In the genomic region with DNA sequence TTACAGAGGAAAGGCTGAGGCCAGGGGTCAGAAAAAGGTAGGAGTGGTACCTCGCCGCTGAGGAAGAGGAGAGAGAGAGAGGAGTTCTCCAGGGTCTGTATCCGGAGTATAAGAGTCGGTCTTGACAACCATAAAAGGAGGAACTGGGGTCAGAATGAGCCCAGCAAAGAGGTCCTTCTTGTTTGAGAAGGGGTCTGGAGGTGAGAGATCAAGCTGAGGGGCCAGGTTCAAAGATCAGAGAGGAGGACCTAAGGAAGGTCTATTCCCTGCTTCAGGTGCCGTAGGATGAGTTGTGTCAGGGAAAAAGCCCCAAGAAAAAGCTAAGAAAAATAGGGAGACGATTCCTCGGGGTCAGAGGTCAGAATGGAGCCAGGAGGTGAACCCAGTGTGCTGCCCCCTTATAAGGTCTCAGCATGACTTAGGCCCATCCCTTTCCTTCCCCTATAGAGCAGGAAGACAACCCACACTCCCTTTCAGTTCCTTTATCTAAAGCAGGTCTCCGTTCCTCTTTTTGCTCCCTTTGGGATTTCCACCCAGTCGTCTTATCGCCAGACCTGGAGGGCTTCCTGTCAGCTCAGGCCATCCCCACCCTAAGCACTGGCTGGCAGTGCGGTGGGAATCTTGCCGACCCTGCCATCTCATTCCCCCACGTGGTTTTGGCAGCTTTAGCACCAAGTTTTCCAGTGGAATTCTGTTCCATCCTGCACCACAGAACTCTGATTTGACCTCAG, we compare ENCODE assay signal across 8 cellular contexts. TPM values are rescaled to one million over a fixed set of nuclear protein-coding genes. Genes with fewer than 3 reads are reported as not detected.
DNase-seq lines count a peak whose midpoint lies in the region; ATAC-seq and TF ChIP-seq lines count a peak whose summit lies in the region.

No MANE protein-coding gene starts in this region.

- POLR2A ChIA-PET in naive thymus-derived CD4-positive, alpha-beta T cell (lab: Charles Lee): interaction anchor here (0.7 to 1.7 kb wide), 16 partner anchors 9 to 596 kb away, joined by 3 to 15 read pairs (median 6); partner anchors contain the start of genes ARPC4, BRK1, BRPF1 and CRELD1

- ATAC-seq in HG02870 (IDR thresholded peaks at IDR 0.05; ENCODE audit: unreplicated experiment): peak; percentile 32
- ATAC-seq in naive thymus-derived CD4-positive, alpha-beta T cell: peak; percentile 15
- no peak for ATAC-seq in omental fat pad (ENCODE audit: low FRiP score)

- no peaks in the 10 kb centered on the region for H3K27me3 ChIP-seq in endodermal cell (ENCODE audit: control insufficient read depth, insufficient read depth, low read length, poor library complexity, severe bottlenecking)
- H3K27me3 ChIP-seq in naive thymus-derived CD4-positive, alpha-beta T cell (ENCODE audit: control insufficient read depth in 2 of 2, insufficient read depth in 2 of 2, low read length in 2 of 2): no peaks in the 10 kb centered on the region

- peak overlapping the region; percentile 87 for H3K4me3 Mint-ChIP-seq in endodermal cell
- H3K4me3 Mint-ChIP-seq in naive thymus-derived CD4-positive, alpha-beta T cell: peak overlapping the region; percentile 86 to 98 (median 95)

- TF ChIP-seq CTCF in endodermal cell (conservative IDR thresholded peaks at IDR 0.05) (no peak), omental fat pad (IDR thresholded peaks at IDR 0.05) (no peak)

- peaks cover 4% of the 10 kb centered on the region for H3K9me3 Mint-ChIP-seq in endodermal cell
- H3K9me3 Mint-ChIP-seq in naive thymus-derived CD4-positive, alpha-beta T cell: no peaks in the 10 kb centered on the region

- DNase-seq in SIG-M5 treated with dmso at 0.1 percent for 504 hours (lab: John Stamatoyannopoulos, UW; ENCODE audit: unreplicated experiment) (peak; percentile 98), endodermal cell (no peak), NCI-H2227 (lab: John Stamatoyannopoulos, UW; ENCODE audit: unreplicated experiment) (no peak), NCI-H2227 treated with DMSO at 0.1 percent for 48 hours (lab: John Stamatoyannopoulos, UW) (no peak), omental fat pad (ENCODE audit: low spot score) (no peak)
- DNase-seq in naive thymus-derived CD4-positive, alpha-beta T cell: peak in 2 of 9 donors; percentile 4 to 5

- H3K9me3 ChIP-seq in ES-I3 (ENCODE audit: control insufficient read depth, insufficient read depth, low read length) (no peaks in the 10 kb centered on the region), endodermal cell (ENCODE audit: control insufficient read depth, low read length) (no peaks in the 10 kb centered on the region)
- no peaks in the 10 kb centered on the region for H3K9me3 ChIP-seq in naive thymus-derived CD4-positive, alpha-beta T cell (ENCODE audit: control insufficient read depth in 2 of 3, low read length in 3 of 3)

- peak overlapping the region; percentile 87 for H3K27ac Mint-ChIP-seq in endodermal cell
- H3K27ac Mint-ChIP-seq in naive thymus-derived CD4-positive, alpha-beta T cell: peak overlapping the region; percentile 91 to 98 (median 97)

- H3K4me1 Mint-ChIP-seq in endodermal cell: peaks cover 19% of the 10 kb centered on the region
- H3K4me1 Mint-ChIP-seq in naive thymus-derived CD4-positive, alpha-beta T cell: peaks cover 19 to 51% (median 37%) of the 10 kb centered on the region in 7 donors

- CTCF ChIA-PET in naive thymus-derived CD4-positive, alpha-beta T cell (lab: Charles Lee): interaction anchor here (0.6 to 1.7 kb wide), 3 partner anchors 70 to 283 kb away, joined by 3 to 5 read pairs (median 4); partner anchors contain the start of gene CRELD1

- H3K4me3 ChIP-seq in endodermal cell (ENCODE audit: low read length): peak overlapping the region; percentile 90
- H3K4me3 ChIP-seq in naive thymus-derived CD4-positive, alpha-beta T cell (ENCODE audit: low read length): peak overlapping the region; percentile 97

- H3K27ac ChIP-seq in endodermal cell (ENCODE audit: low read depth, low read length): no peak overlapping the region
- H3K27ac ChIP-seq in naive thymus-derived CD4-positive, alpha-beta T cell (ENCODE audit: low read depth, low read length): peak overlapping the region; percentile 85

- H3K27me3 Mint-ChIP-seq in endodermal cell (ENCODE audit: insufficient read depth): no peaks in the 10 kb centered on the region
- H3K27me3 Mint-ChIP-seq in naive thymus-derived CD4-positive, alpha-beta T cell: peaks cover 0 to 3% (median 0%) of the 10 kb centered on the region in 5 donors

- H3K9ac ChIP-seq in ES-I3 (ENCODE audit: low read depth, low read length): peak overlapping the region; percentile 90
- peak overlapping the region; percentile 54 for H3K9ac ChIP-seq in endodermal cell (ENCODE audit: extremely low read depth, low read length, poor library complexity, severe bottlenecking)

- H3K36me3 ChIP-seq in ES-I3 (ENCODE audit: insufficient read depth, low read length) (peaks cover 10% of the 10 kb centered on the region; the same call in 1 of the 2 replicates), endodermal cell (ENCODE audit: control insufficient read depth, insufficient read depth, low read length) (peaks cover 17% of the 10 kb centered on the region)
- H3K36me3 ChIP-seq in naive thymus-derived CD4-positive, alpha-beta T cell (ENCODE audit: control insufficient read depth in 2 of 3, insufficient read depth in 3 of 3, low read length in 3 of 3): peaks cover 9 to 41% (median 15%) of the 10 kb centered on the region in 3 experiments

- WGBS in endodermal cell (ENCODE audit: insufficient coverage in 1 of 2, insufficient read length in 1 of 2), 2 experiments: 24 to 34% methylated on average over 11 to 13 of the region's 13 CpGs

- peaks cover 8% of the 10 kb centered on the region for H3K4me1 ChIP-seq in ES-I3 (ENCODE audit: insufficient read depth, low read length)
- H3K4me1 ChIP-seq in endodermal cell (ENCODE audit: control insufficient read depth, insufficient read depth, low read length): peaks cover 4% of the 10 kb centered on the region
- peaks cover 15 to 19% of the 10 kb centered on the region in 2 donors for H3K4me1 ChIP-seq in naive thymus-derived CD4-positive, alpha-beta T cell (ENCODE audit: control insufficient read depth in 2 of 2, insufficient read depth in 2 of 2, low read length in 2 of 2)

- H3K36me3 Mint-ChIP-seq in endodermal cell (ENCODE audit: low read depth): peaks cover 25% of the 10 kb centered on the region
- peaks cover 7 to 24% (median 18%) of the 10 kb centered on the region in 5 donors for H3K36me3 Mint-ChIP-seq in naive thymus-derived CD4-positive, alpha-beta T cell

- intact Hi-C loops in naive thymus-derived CD4-positive, alpha-beta T cell (cut with micrococcal nuclease): loop anchor here (1.0 to 10.0 kb wide), 17 partner anchors 77 to 687 kb away; partner anchors contain the start of genes BRPF1 (in 2 of the 2), CRELD1 (in 2 of the 2), JAGN1 (in 2 of the 2) and RAD18 (in 2 of the 2)

RNA-seq across cellular contexts. Expression of gene MTMR14, which starts 0.7 kb away (rescaled TPM):
- 10 to 100 TPM; 41.8 to 47.9 TPM for total RNA-seq in endodermal cell
- 38.1 TPM for polyA plus RNA-seq in endodermal cell (2013, experiment 1 of 2)
- 33.9 TPM for polyA plus RNA-seq in endodermal cell (2013, experiment 2 of 2)
- 10 to 100 TPM; 51.0 to 92.3 (median 74.5) TPM for total RNA-seq in naive thymus-derived CD4-positive, alpha-beta T cell
- polyA plus RNA-seq in naive thymus-derived CD4-positive, alpha-beta T cell: 10 to 100 TPM; 53.2 to 67.9 TPM
- 10 to 100 TPM; 23.5 to 43.5 (median 32.4) TPM for total RNA-seq in omental fat pad

RNA-seq across cellular contexts. Expression of gene CPNE9, which starts 53.7 kb away (rescaled TPM):
- total RNA-seq in endodermal cell: under 1 TPM; 0.15 to 0.62 TPM
- 2.7 TPM for polyA plus RNA-seq in endodermal cell (2013, experiment 1 of 2)
- polyA plus RNA-seq in endodermal cell (2013, experiment 2 of 2): 1.7 TPM
- 1 to 10 TPM in 1 of 5 experiments, under 1 TPM in 2, not detected in 2; 0.16 to 1.2 (median 0.35) TPM for total RNA-seq in naive thymus-derived CD4-positive, alpha-beta T cell
- under 1 TPM in 1 of 2 donors, not detected in 1; 0.67 TPM for polyA plus RNA-seq in naive thymus-derived CD4-positive, alpha-beta T cell
- total RNA-seq in omental fat pad: not detected
